17 cellular contexts compared by ENCODE assay signal in genomic region chr19:16193466-16193865, GRCh38.
"Had no signal": no experiment of that assay in that cellular context is flagged by ENCODE, and none has a peak within 500 bp of the region (broad histone marks: within the 10 kb centered on the region; RNA-seq: fewer than 3 reads in every experiment).

No MANE protein-coding gene starts in this region.

- FAIRE-seq: frontal cortex, islet of Langerhans, TTC549 had no signal

- H3K4me3 Mint-ChIP-seq: activated B cell treated with CpG ODN at 0.5 μM for 24 hours; activated naive CD8-positive, alpha-beta T cell treated with anti-CD3 and anti-CD28 coated beads for 36 hours; effector memory CD8-positive, alpha-beta T cell; T-helper 1 cell treated with Interleukin-12 subunit alpha and Interleukin-12 subunit beta and Interleukin-4 antibody, amounts not matched to agents 30 μg/mL and 1 μg/mL, for 36 hours had no signal

- H3K4me3 ChIP-seq: lung, sigmoid colon, thyroid gland had no signal

- H3K27me3 ChIP-seq: sigmoid colon, thyroid gland had no signal

- H3K27ac ChIP-seq: epithelial cell of prostate, sigmoid colon, thyroid gland had no signal

- H3K9me3 ChIP-seq: sigmoid colon, thyroid gland had no signal

- H3K27ac Mint-ChIP-seq: activated B cell treated with CpG ODN at 0.5 μM for 24 hours; activated naive CD8-positive, alpha-beta T cell treated with anti-CD3 and anti-CD28 coated beads for 36 hours; effector memory CD8-positive, alpha-beta T cell; T-helper 1 cell treated with Interleukin-12 subunit alpha and Interleukin-12 subunit beta and Interleukin-4 antibody, amounts not matched to agents 30 μg/mL and 1 μg/mL, for 36 hours had no signal

- H3K27me3 Mint-ChIP-seq: activated B cell treated with CpG ODN at 0.5 μM for 24 hours; activated naive CD8-positive, alpha-beta T cell treated with anti-CD3 and anti-CD28 coated beads for 36 hours; effector memory CD8-positive, alpha-beta T cell had no signal

- ATAC-seq: effector memory CD8-positive, alpha-beta T cell had no signal

- H3K9me3 Mint-ChIP-seq: activated B cell treated with CpG ODN at 0.5 μM for 24 hours; activated naive CD8-positive, alpha-beta T cell treated with anti-CD3 and anti-CD28 coated beads for 36 hours; effector memory CD8-positive, alpha-beta T cell; neural crest cell; T-helper 1 cell treated with Interleukin-12 subunit alpha and Interleukin-12 subunit beta and Interleukin-4 antibody, amounts not matched to agents 30 μg/mL and 1 μg/mL, for 36 hours had no signal

- DNase-seq: activated B cell treated with CpG ODN at 0.5 μM for 24 hours; activated CD4-positive, alpha-beta T cell treated with anti-CD3 and anti-CD28 coated beads for 48 hours; activated naive CD8-positive, alpha-beta T cell treated with anti-CD3 and anti-CD28 coated beads for 36 hours; amygdala; dermis blood vessel endothelial cell; effector memory CD8-positive, alpha-beta T cell; head of caudate nucleus; sigmoid colon; stimulated activated CD4-positive, alpha-beta T cell treated with anti-CD3 and anti-CD28 coated beads, Interleukin-2, amount 100 ng/mL, for 24 hours; thyroid gland had no signal
